9 cellular contexts compared by ENCODE assay signal in the genomic region with DNA sequence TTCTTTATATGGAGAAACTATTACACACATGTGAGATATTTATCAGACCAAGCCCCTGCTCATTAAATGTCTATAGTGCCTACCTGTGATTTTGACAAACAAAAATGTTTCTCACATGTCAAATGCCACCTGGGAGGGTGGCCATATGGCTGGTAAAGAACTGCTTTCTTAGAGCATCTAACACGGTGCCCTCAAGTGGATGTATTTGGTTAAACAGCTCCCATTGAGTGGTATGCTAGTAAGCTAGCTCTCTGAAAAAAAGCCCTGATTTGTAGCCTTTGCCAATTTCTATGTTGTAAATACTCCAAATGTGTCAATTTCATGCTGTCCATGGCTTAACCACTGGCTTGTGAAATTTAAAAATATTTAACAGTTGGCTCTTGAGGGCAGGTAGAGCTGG.
DNase-seq lines count a peak whose midpoint lies in the region; ATAC-seq and TF ChIP-seq lines count a peak whose summit lies in the region.
"Had no signal": no experiment of that assay in that cellular context is flagged by ENCODE, and none has a peak within 500 bp of the region (broad histone marks: within the 10 kb centered on the region; RNA-seq: fewer than 3 reads in every experiment).

No MANE protein-coding gene starts in this region.

- POLR2A ChIA-PET in T-cell (lab: Charles Lee): no interaction called here

- H3K4me2 ChIP-seq in Loucy (ENCODE audit: low read depth, low read length, poor library complexity, severe bottlenecking): no peak overlapping the region

- H3K79me2 ChIP-seq in Loucy (ENCODE audit: insufficient read depth, low read length): no peaks in the 10 kb centered on the region

- H3K9ac ChIP-seq in Loucy (ENCODE audit: low read depth, low read length, poor library complexity, severe bottlenecking): no peak overlapping the region

- ATAC-seq in GM19468 (IDR thresholded peaks at IDR 0.05; ENCODE audit: extremely low read depth, unreplicated experiment) (peak; percentile 51), T-cell (replicated peaks in 1 of 4) (no peak)

- no peaks in the 10 kb centered on the region for H3K9me3 Mint-ChIP-seq in T-cell

- H2AFZ ChIP-seq in Loucy (ENCODE audit: low read length): no peak overlapping the region

- no peaks in the 10 kb centered on the region for H4K20me1 ChIP-seq in Loucy (ENCODE audit: insufficient read depth, low read length, poor library complexity, severe bottlenecking)

- no peaks in the 10 kb centered on the region for H3K4me1 Mint-ChIP-seq in T-cell

- H3K4me3 ChIP-seq in GM06990 (replicated peaks; ENCODE audit: low read depth, low read length) (no peak overlapping the region), Loucy (ENCODE audit: low read length, poor library complexity, severe bottlenecking) (no peak overlapping the region), epithelial cell of proximal tubule (ENCODE audit: low read depth, low read length) (no peak overlapping the region), ascending aorta (no peak overlapping the region)

- H3F3A ChIP-seq in Loucy (ENCODE audit: low read depth): no peaks in the 10 kb centered on the region

- no peak overlapping the region for H3K27ac Mint-ChIP-seq in T-cell

- H3K9me3 ChIP-seq in Loucy (ENCODE audit: insufficient read depth, low read depth, low read length): no peaks in the 10 kb centered on the region
- no peaks in the 10 kb centered on the region for H3K9me3 ChIP-seq in ascending aorta

- peak; percentile 40 for TF ChIP-seq CTCF in GM06990 (IDR thresholded peaks at IDR 0.05; ENCODE audit: insufficient read depth, low read length, poor library complexity, severe bottlenecking)
- TF ChIP-seq CTCF in Loucy (conservative IDR thresholded peaks at IDR 0.05; ENCODE audit: low read length): peak; percentile 68
- TF ChIP-seq CTCF in epithelial cell of proximal tubule (conservative IDR thresholded peaks at IDR 0.05; ENCODE audit: low read depth, low read length): peak; percentile 39
- no peak for TF ChIP-seq CTCF in ascending aorta (IDR thresholded peaks at IDR 0.05)

- no peaks in the 10 kb centered on the region for H3K36me3 ChIP-seq in GM06990 (ENCODE audit: control insufficient read depth, insufficient read depth, low read length)
- no peaks in the 10 kb centered on the region for H3K36me3 ChIP-seq in Loucy (ENCODE audit: insufficient read depth, low read length)
- H3K36me3 ChIP-seq in ascending aorta: no peaks in the 10 kb centered on the region

- CTCF ChIA-PET in T-cell (lab: Charles Lee): interaction anchor here (0.9 to 1.8 kb wide), 3 partner anchors 8 to 12 kb away, joined by 3 to 6 read pairs (median 5); no protein-coding TSS in a partner anchor

- H3K36me3 Mint-ChIP-seq in T-cell: no peaks in the 10 kb centered on the region

- H3K4me1 ChIP-seq in Loucy (ENCODE audit: insufficient read depth, low read length, poor library complexity, severe bottlenecking): peaks cover 3% of the 10 kb centered on the region
- H3K4me1 ChIP-seq in ascending aorta: no peaks in the 10 kb centered on the region

- intact Hi-C loops in ascending aorta (cut with DNase I): no loop called here

- H3K27ac ChIP-seq in ascending aorta: no peak overlapping the region

- no peaks in the 10 kb centered on the region for H3K9me2 ChIP-seq in Loucy (replicated peaks; ENCODE audit: low read depth, low read length)

- H3K27me3 ChIP-seq in GM06990 (replicated peaks; ENCODE audit: control insufficient read depth, insufficient read depth, low read length): no peaks in the 10 kb centered on the region
- H3K27me3 ChIP-seq in Loucy (ENCODE audit: insufficient read depth, low read length, poor library complexity, severe bottlenecking): no peaks in the 10 kb centered on the region
- H3K27me3 ChIP-seq in ascending aorta: no peaks in the 10 kb centered on the region

- DNase-seq in GM06990 (ENCODE audit: extremely low read depth, insufficient read length) (no peak), epithelial cell of proximal tubule (ENCODE audit: low read depth) (no peak), NCI-H1436 treated with DMSO at 0.1 percent for 48 hours (lab: John Stamatoyannopoulos, UW) (no peak), T-cell (no peak), ascending aorta (ENCODE audit: low spot score in 2 of 2) (no peak)
- DNase-seq in activated CD8-positive, alpha-beta memory T cell treated with anti-CD3 and anti-CD28 coated beads, Interleukin-2, amount 50 U/mL, for 48 hours: no peak
- DNase-seq: activated T-cell treated with anti-CD3 and anti-CD28 coated beads for 4 hours had no signal

- peaks cover 22 to 31% of the 10 kb centered on the region in 2 donors for H3K27me3 Mint-ChIP-seq in T-cell

- no peak overlapping the region for H3K4me3 Mint-ChIP-seq in T-cell

Comparison
In these comparisons a context has a peak if more than half of its experiments do, and no peak if none do; other contexts are left out.
1. CTCF ChIP-seq: peak in GM06990 (single experiment), Loucy (single experiment) and epithelial cell of proximal tubule (single experiment); none in ascending aorta (0 of 3).